24 cellular contexts compared by ENCODE assay signal in the genomic region with DNA sequence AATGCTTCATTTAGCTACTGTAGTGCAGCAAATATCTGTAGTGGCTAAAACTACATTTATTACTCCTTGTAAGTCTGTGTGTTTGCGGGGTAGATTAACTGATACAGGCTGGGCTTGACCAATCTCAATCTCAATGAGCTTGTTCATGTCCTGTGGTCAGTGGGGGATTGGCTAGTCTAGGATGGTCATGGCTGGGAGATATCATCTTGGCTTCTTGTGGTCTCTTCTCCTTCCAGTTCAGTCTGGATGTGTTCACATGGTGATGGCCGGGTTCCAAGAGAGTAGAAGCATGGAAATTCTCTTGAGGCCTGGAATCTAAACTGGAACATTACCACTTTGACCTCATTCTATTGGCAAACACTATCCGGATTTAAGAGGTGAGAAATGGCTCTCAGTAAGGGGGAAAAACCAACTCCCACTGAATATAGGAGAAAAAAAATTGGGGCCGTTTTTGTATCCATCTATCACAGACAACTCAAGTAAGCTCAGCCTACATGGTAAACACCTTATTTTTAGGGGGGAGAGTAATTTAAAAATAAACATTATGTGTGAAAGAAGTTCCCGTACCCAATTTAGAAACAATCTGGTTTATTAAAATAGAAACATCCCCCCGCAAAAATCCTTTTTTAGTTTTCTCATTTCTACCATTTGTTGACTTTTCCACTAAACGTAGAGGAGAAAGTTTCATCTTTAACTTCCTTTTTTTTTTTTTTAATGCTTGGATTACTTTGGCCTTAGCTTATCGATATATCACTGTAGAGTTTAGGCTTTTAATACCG.
DNase-seq lines count a peak whose midpoint lies in the region; ATAC-seq and TF ChIP-seq lines count a peak whose summit lies in the region.
"Had no signal": no experiment of that assay in that cellular context is flagged by ENCODE, and none has a peak within 500 bp of the region (broad histone marks: within the 10 kb centered on the region; RNA-seq: fewer than 3 reads in every experiment).

No MANE protein-coding gene starts in this region.

- H3K4me1 ChIP-seq in PC-3 (ENCODE audit: insufficient read depth, low read length), result no peaks in the 10 kb centered on the region
- H3K4me1 ChIP-seq: foreskin keratinocyte had no signal

- H3K27me3 ChIP-seq in brain microvascular endothelial cell (replicated peaks) (no peaks in the 10 kb centered on the region), PC-3 (ENCODE audit: low read length) (no peaks in the 10 kb centered on the region)
- H3K27me3 ChIP-seq: foreskin keratinocyte, MG63, neutrophil had no signal

- CTCF ChIA-PET in PC-3 (lab: Charles Lee), result interaction anchor here (0.6 kb wide), 1 partner anchor 15 kb away, joined by 4 read pairs; no protein-coding TSS in a partner anchor

- H3K9me2 ChIP-seq in PC-3 (replicated peaks; ENCODE audit: low read length), result no peaks in the 10 kb centered on the region

- TF ChIP-seq CTCF in brain microvascular endothelial cell (IDR thresholded peaks at IDR 0.05; ENCODE audit: low read depth, low read length, missing control alignments) (no peak), GM13976 (IDR thresholded peaks at IDR 0.05; ENCODE audit: borderline replicate concordance, control extremely low read depth, extremely low read depth, insufficient read depth, missing control alignments) (no peak), PC-3 (conservative IDR thresholded peaks at IDR 0.05; ENCODE audit: low read depth, low read length) (no peak)

- no peaks in the 10 kb centered on the region for H4K20me1 ChIP-seq in PC-3 (ENCODE audit: low read length)

- no peak for ATAC-seq in GM21367 (IDR thresholded peaks at IDR 0.05; ENCODE audit: unreplicated experiment)
- no peak for ATAC-seq in HG02571 (IDR thresholded peaks at IDR 0.05; ENCODE audit: unreplicated experiment)
- ATAC-seq in PC-3, result no peak
- ATAC-seq: activated CD8-positive, alpha-beta T cell treated with anti-CD3 and anti-CD28 coated beads for 36 hours; activated naive CD8-positive, alpha-beta T cell treated with anti-CD3 and anti-CD28 coated beads, Interleukin-2, amount 50 U/mL, for 24 hours; foreskin keratinocyte had no signal

- H3K36me3 ChIP-seq in brain microvascular endothelial cell (replicated peaks), result no peaks in the 10 kb centered on the region
- no peaks in the 10 kb centered on the region for H3K36me3 ChIP-seq in PC-3 (ENCODE audit: low read depth, low read length)
- H3K36me3 ChIP-seq: MG63, neutrophil had no signal

- no peak overlapping the region for H3K4me2 ChIP-seq in PC-3 (ENCODE audit: low read length)

- no peaks in the 10 kb centered on the region for H3K9me3 ChIP-seq in PC-3 (ENCODE audit: low read length)
- H3K9me3 ChIP-seq: MG63, neutrophil had no signal

- intact Hi-C loops in PC-3 (cut with micrococcal nuclease), result no loop called here

- H3K79me2 ChIP-seq in PC-3 (ENCODE audit: low read length), result no peaks in the 10 kb centered on the region

- H3F3A ChIP-seq in PC-3 (ENCODE audit: low read length, unreplicated experiment), result no peaks in the 10 kb centered on the region

- POLR2A ChIA-PET in PC-3 (lab: Charles Lee; ENCODE audit: unreplicated experiment), result no interaction called here

- H3K4me3 ChIP-seq in brain microvascular endothelial cell (ENCODE audit: low read depth, low read length) (no peak overlapping the region), PC-3 (ENCODE audit: low read length) (no peak overlapping the region)
- H3K4me3 ChIP-seq: lung, MG63 had no signal

- peak; percentile 21 for DNase-seq in EH (ENCODE audit: low read depth)
- DNase-seq in LHCN-M2 (ENCODE audit: low read depth), result peak; percentile 14
- DNase-seq in brain microvascular endothelial cell, result peak; percentile 14
- peak; percentile 65 for DNase-seq in myocyte (ENCODE audit: low read depth)
- DNase-seq in GM13976 (ENCODE audit: low spot score), result no peak
- DNase-seq in PC-3, result no peak
- DNase-seq: activated CD4-positive, CD25-positive, alpha-beta regulatory T cell treated with anti-CD3 and anti-CD28 coated beads, Interleukin-2, amount 50 U/mL, for 72 hours; activated CD8-positive, alpha-beta T cell treated with anti-CD3 and anti-CD28 coated beads for 36 hours; activated effector memory CD4-positive, alpha-beta T cell treated with anti-CD3 and anti-CD28 coated beads, Interleukin-2, amount 50 U/mL, for 16 hours; activated naive CD8-positive, alpha-beta T cell treated with anti-CD3 and anti-CD28 coated beads, Interleukin-2, amount 50 U/mL, for 24 hours; activated T-cell treated with anti-CD3 and anti-CD28 coated beads for 4 hours; foreskin keratinocyte; islet precursor cell; MG63; NCI-H1694; NCI-H2171; NCI-H524 treated with DMSO at 0.1 percent for 48 hours; stimulated activated CD4-positive, alpha-beta T cell treated with anti-CD3 and anti-CD28 coated beads, Interleukin-4, amount 100 ng/mL, for 4 hours; trophoblast cell had no signal

- no peak overlapping the region for H3K27ac ChIP-seq in brain microvascular endothelial cell
- H3K27ac ChIP-seq in PC-3 (ENCODE audit: low read length), result no peak overlapping the region
- H3K27ac ChIP-seq: foreskin keratinocyte, HL-60, neutrophil had no signal

- H2AFZ ChIP-seq in PC-3 (ENCODE audit: low read length), result no peak overlapping the region

- H3K9ac ChIP-seq in PC-3 (ENCODE audit: low read length), result no peak overlapping the region

- in situ Hi-C loops in brain microvascular endothelial cell (cut with HindIII; ENCODE audit: low pct_ligation_motif_present, low sequenced_read_pairs), result no loop called here
- in situ Hi-C loops in GM13976 (cut with MboI; ENCODE audit: low sequenced_read_pairs, unreplicated experiment), result no loop called here

- BruUV-seq in PC-3 (replicated peaks; lab: Mats Ljungman, UMichigan), result no TSS peak

Comparison
In these comparisons a context has a peak if more than half of its experiments do, and no peak if none do; other contexts are left out.
1. DNase-seq: peak in EH (single experiment), LHCN-M2 (single experiment), brain microvascular endothelial cell (single experiment) and myocyte (single experiment); none in GM13976 (single experiment) and PC-3 (single experiment).